9 cellular contexts compared by ENCODE assay signal in genomic region chrX:96770315-96770714, GRCh38.
DNase-seq lines count a peak whose midpoint lies in the region; ATAC-seq and TF ChIP-seq lines count a peak whose summit lies in the region.
"Had no signal": no experiment of that assay in that cellular context is flagged by ENCODE, and none has a peak within 500 bp of the region (broad histone marks: within the 10 kb centered on the region; RNA-seq: fewer than 3 reads in every experiment).

No MANE protein-coding gene starts in this region.

- H3K9me3 Mint-ChIP-seq in neural crest cell: no peaks in the 10 kb centered on the region

- TF ChIP-seq CTCF in cardiac fibroblast (IDR thresholded peaks at IDR 0.05; ENCODE audit: low read depth, low read length) (peak; percentile 12), neural crest cell (conservative IDR thresholded peaks at IDR 0.05) (peak; percentile 83)

- no peaks in the 10 kb centered on the region for H3K4me1 Mint-ChIP-seq in neural crest cell

- no peaks in the 10 kb centered on the region for H3K36me3 Mint-ChIP-seq in neural crest cell (ENCODE audit: low read depth)

- DNase-seq in EH (ENCODE audit: low read depth) (peak; percentile 11), Kasumi-1 (lab: John Stamatoyannopoulos, UW) (peak; percentile 20 to 37), cardiac fibroblast (ENCODE audit: low read depth in 2 of 2) (peak; percentile 33 to 34), neural crest cell (ENCODE audit: low read depth, low spot score) (no peak), activated gamma-delta T cell (lab: John Stamatoyannopoulos, UW) (no peak), SHP77 treated with DMSO at 0.1 percent for 48 hours (lab: John Stamatoyannopoulos, UW) (no peak)
- DNase-seq: left colon had no signal

- ATAC-seq in HG02623 (IDR thresholded peaks at IDR 0.05; ENCODE audit: unreplicated experiment): no peak
- ATAC-seq in HG03469 (IDR thresholded peaks at IDR 0.05; ENCODE audit: unreplicated experiment): no peak
- ATAC-seq: left colon had no signal

- H3K27me3 Mint-ChIP-seq in neural crest cell (ENCODE audit: low read depth): no peaks in the 10 kb centered on the region

- no peak overlapping the region for H3K4me3 ChIP-seq in cardiac fibroblast (replicated peaks in 1 of 2; ENCODE audit: low read depth in 2 of 2, low read length in 2 of 2)

- no peak overlapping the region for H3K27ac Mint-ChIP-seq in neural crest cell (ENCODE audit: unreplicated experiment)

- H3K4me3 Mint-ChIP-seq in neural crest cell: no peak overlapping the region

Comparison
In these comparisons a context has a peak if more than half of its experiments do, and no peak if none do; other contexts are left out.
1. DNase-seq: peak in EH (single experiment), Kasumi-1 (2 of 2) and cardiac fibroblast (2 of 2); none in neural crest cell (single experiment), activated gamma-delta T cell (single experiment) and SHP77 treated with DMSO at 0.1 percent for 48 hours (single experiment).